8 cellular contexts compared by ENCODE assay signal in genomic region chr1:247078315-247079140, GRCh38. TPM values are rescaled to one million over a fixed set of nuclear protein-coding genes. Genes with fewer than 3 reads are reported as not detected.
DNase-seq lines count a peak whose midpoint lies in the region; TF ChIP-seq lines count a peak whose summit lies in the region.

Gene ZNF670 (minus strand): TSS chr1:247078811. CDS start chr1:247078596, 215 bp downstream.

- H3K27ac ChIP-seq in ovary (peak within 1 kb of the TSS in 1 of 2 donors; percentile 73), thyroid gland (peak within 1 kb of the TSS in 2 of 3 donors; percentile 27 to 51)

- H3K4me3 ChIP-seq in HFF-Myc (replicated peaks; ENCODE audit: low read depth, low read length) (peak within 1 kb of the TSS; percentile 84), ovary (peak within 1 kb of the TSS; percentile 90), thyroid gland (replicated peaks in 1 of 3) (peak within 1 kb of the TSS; percentile 69 to 94 (median 85))

- DNase-seq in GM04504 (ENCODE audit: low read depth) = peak; percentile 79
- DNase-seq in HFF-Myc (ENCODE audit: extremely low read depth, low read depth) = peak; percentile 87
- peak; percentile 92 for DNase-seq in MV-4-11 (lab: John Stamatoyannopoulos, UW)
- DNase-seq in SK-N-DZ (ENCODE audit: low spot score) = peak; percentile 98
- DNase-seq in activated naive CD4-positive, alpha-beta T cell treated with anti-CD3 and anti-CD28 coated beads, Interleukin-2, amount 50 U/mL, for 16 hours = peak; percentile 92
- peak; percentile 95 to 99 (median 97) for DNase-seq in head of caudate nucleus
- DNase-seq in ovary = peak; percentile 93 to 96 (median 94)
- peak; percentile 96 to 98 for DNase-seq in thyroid gland

- intact Hi-C loops in head of caudate nucleus (cut with DNase I) = no loop called here
- intact Hi-C loops in ovary (cut with DNase I) = no loop called here
- intact Hi-C loops in thyroid gland (cut with DNase I) = no loop called here

- TF ChIP-seq POLR2A in ovary (IDR thresholded peaks at IDR 0.05) = peak; percentile 24
- peak in 1 of 2 donors; percentile 90 for TF ChIP-seq POLR2A in thyroid gland (IDR thresholded peaks at IDR 0.05)

- H3K36me3 ChIP-seq in ovary (no peaks in the 10 kb centered on the region), thyroid gland (no peaks in the 10 kb centered on the region)

- H3K9me3 ChIP-seq in ovary (no peaks in the 10 kb centered on the region), thyroid gland (no peaks in the 10 kb centered on the region)

- no peaks in the 10 kb centered on the region for H3K27me3 ChIP-seq in ovary
- H3K27me3 ChIP-seq in thyroid gland = no peaks in the 10 kb centered on the region

- TF ChIP-seq EP300 in ovary (IDR thresholded peaks at IDR 0.05) = no peak

- H3K4me1 ChIP-seq in ovary (ENCODE audit: insufficient read depth) = peaks cover 2% of the 10 kb centered on the region
- H3K4me1 ChIP-seq in thyroid gland = peaks cover 6 to 7% of the 10 kb centered on the region in 2 donors

- 0 to 1% (median 0%) methylated on average over 52 to 54 of the region's 54 CpGs for WGBS in ovary, 3 donors
- 0% methylated on average over 36 to 42 of the region's 54 CpGs for WGBS in thyroid gland, 2 donors

- TF ChIP-seq CTCF in HFF-Myc (IDR thresholded peaks at IDR 0.05; ENCODE audit: low read depth, low read length, missing control alignments) = no peak
- TF ChIP-seq CTCF in ovary (IDR thresholded peaks at IDR 0.05) = no peak
- no peak for TF ChIP-seq CTCF in thyroid gland (IDR thresholded peaks at IDR 0.05)

RNA-seq across cellular contexts. Expression of gene ZNF670, which starts in this region (rescaled TPM):
- polyA plus RNA-seq in SK-N-DZ (2014; cell fraction: cytosol; rRNA removed) = 14.3 and 15.3 TPM in 2 replicates
- 7.6 and 10.0 TPM in 2 replicates for polyA plus RNA-seq in SK-N-DZ (2014; cell fraction: nucleus; rRNA removed)
- total RNA-seq in ovary = 1 to 10 TPM; 1.3 to 5.3 (median 4.4) TPM
- polyA plus RNA-seq in ovary = 1 to 10 TPM; 2.7 to 3.1 TPM
- 1 to 10 TPM; 3.5 to 7.4 (median 4.4) TPM for total RNA-seq in thyroid gland
